ENCODE assay signal across 9 cellular contexts in the genomic region with DNA sequence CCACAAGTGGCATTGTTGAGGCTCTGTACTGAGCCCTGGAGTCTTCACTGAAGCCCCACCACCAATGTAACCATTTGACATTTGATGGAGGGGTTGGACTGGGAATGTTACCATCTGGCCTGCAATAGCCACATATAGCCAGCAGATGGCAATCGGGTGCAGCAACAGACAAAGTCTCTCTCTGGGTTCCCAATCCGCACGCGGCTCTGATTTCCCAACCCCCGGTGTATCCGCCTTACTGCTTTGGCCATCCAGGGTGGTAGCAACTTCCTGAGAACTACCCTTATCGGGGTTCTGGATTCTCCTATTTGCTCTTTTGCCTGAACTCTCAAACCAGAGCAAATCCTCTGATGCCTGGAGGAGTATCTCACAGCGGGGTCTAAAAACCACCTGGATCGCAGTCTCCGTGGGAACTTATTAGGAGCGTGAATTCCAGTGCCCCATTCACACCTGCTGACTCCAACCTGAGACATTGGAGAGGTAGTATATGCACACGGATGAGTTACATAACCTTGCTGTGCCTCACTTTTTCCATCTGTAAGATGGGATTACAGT. TPM values are rescaled to one million over a fixed set of nuclear protein-coding genes. Genes with fewer than 3 reads are reported as not detected.
DNase-seq lines count a peak whose midpoint lies in the region; ATAC-seq and TF ChIP-seq lines count a peak whose summit lies in the region.
"Had no signal": no experiment of that assay in that cellular context is flagged by ENCODE, and none has a peak within 500 bp of the region (broad histone marks: within the 10 kb centered on the region; RNA-seq: fewer than 3 reads in every experiment).

No MANE protein-coding gene starts in this region.

- peak in 1 of 2 donors; percentile 39 for TF ChIP-seq EP300 in tibial nerve (IDR thresholded peaks at IDR 0.05)

- H3K36me3 ChIP-seq in DND-41 (ENCODE audit: insufficient read depth, low read length) (no peaks in the 10 kb centered on the region), Loucy (ENCODE audit: insufficient read depth, low read length) (no peaks in the 10 kb centered on the region), RWPE2 (ENCODE audit: low read depth) (no peaks in the 10 kb centered on the region), tibial nerve (no peaks in the 10 kb centered on the region)

- peaks cover 21% of the 10 kb centered on the region for H3K27me3 ChIP-seq in DND-41 (ENCODE audit: insufficient read depth, low read length, poor library complexity)
- no peaks in the 10 kb centered on the region for H3K27me3 ChIP-seq in Loucy (ENCODE audit: insufficient read depth, low read length, poor library complexity, severe bottlenecking)
- H3K27me3 ChIP-seq in RWPE2 (ENCODE audit: insufficient read depth, poor library complexity, severe bottlenecking) = no peaks in the 10 kb centered on the region
- H3K27me3 ChIP-seq in tibial nerve = peaks cover 0 to 2% of the 10 kb centered on the region in 2 donors

- H3K27ac ChIP-seq in DND-41 (ENCODE audit: low read length) (no peak overlapping the region), RWPE2 (ENCODE audit: poor library complexity, severe bottlenecking) (no peak overlapping the region), tibial nerve (no peak overlapping the region)
- H3K27ac ChIP-seq: epithelial cell of prostate had no signal

- no peak overlapping the region for H3K4me3 ChIP-seq in DND-41 (ENCODE audit: low read depth in 1 of 2, low read length in 2 of 2)
- H3K4me3 ChIP-seq in Loucy (ENCODE audit: low read length, poor library complexity, severe bottlenecking) = no peak overlapping the region
- no peak overlapping the region for H3K4me3 ChIP-seq in RWPE2 (ENCODE audit: severe bottlenecking)
- no peak overlapping the region for H3K4me3 ChIP-seq in tibial nerve

- no peaks in the 10 kb centered on the region for H3K9me2 ChIP-seq in Loucy (replicated peaks; ENCODE audit: low read depth, low read length)

- H3F3A ChIP-seq in Loucy (ENCODE audit: low read depth) = no peaks in the 10 kb centered on the region

- no peak overlapping the region for H3K27ac Mint-ChIP-seq in osteocyte (ENCODE audit: unreplicated experiment)

- peaks cover 31% of the 10 kb centered on the region for H3K27me3 Mint-ChIP-seq in osteocyte (ENCODE audit: unreplicated experiment)

- H3K79me2 ChIP-seq in DND-41 (ENCODE audit: insufficient read depth, low read length) (no peaks in the 10 kb centered on the region), Loucy (ENCODE audit: insufficient read depth, low read length) (no peaks in the 10 kb centered on the region)

- H4K20me1 ChIP-seq in DND-41 (ENCODE audit: insufficient read depth, low read length) (no peaks in the 10 kb centered on the region), Loucy (ENCODE audit: insufficient read depth, low read length, poor library complexity, severe bottlenecking) (no peaks in the 10 kb centered on the region)

- no peaks in the 10 kb centered on the region for H3K9me3 Mint-ChIP-seq in osteocyte (ENCODE audit: unreplicated experiment)

- no peak for TF ChIP-seq POLR2A in tibial nerve (IDR thresholded peaks at IDR 0.05)

- peak; percentile 90 for ATAC-seq in DND-41 (ENCODE audit: insufficient read depth, low read depth)
- ATAC-seq in RWPE2 (ENCODE audit: low read depth) = peak; percentile 81
- no peak for ATAC-seq in GM19463 (IDR thresholded peaks at IDR 0.05; ENCODE audit: unreplicated experiment)

- peak; percentile 72 for DNase-seq in DND-41
- peak; percentile 85 for DNase-seq in RWPE2 (ENCODE audit: low spot score)
- peak; percentile 51 for DNase-seq in activated gamma-delta T cell treated with anti-CD3 and anti-CD28 coated beads, Interleukin-2, amount 50 U/mL, for 16 hours (ENCODE audit: low read depth)
- DNase-seq in globus pallidus (ENCODE audit: low spot score) = peak; percentile 45
- peak; percentile 93 for DNase-seq in osteocyte (ENCODE audit: extremely low spot score, unreplicated experiment)
- DNase-seq in tibial nerve (ENCODE audit: low spot score in 2 of 2) = peak; percentile 77 to 91

- TF ChIP-seq CTCF in DND-41 (IDR thresholded peaks at IDR 0.05; ENCODE audit: borderline replicate concordance, extremely low read depth, low read length, poor library complexity, severe bottlenecking) (peak; percentile 94), Loucy (conservative IDR thresholded peaks at IDR 0.05; ENCODE audit: low read length) (peak; percentile 95), RWPE2 (IDR thresholded peaks at IDR 0.05; ENCODE audit: poor library complexity, severe bottlenecking) (peak; percentile 99), osteocyte (IDR thresholded peaks at IDR 0.05) (peak; percentile 92), tibial nerve (IDR thresholded peaks at IDR 0.05) (peak; percentile 87 to 96 (median 92))

- 28% methylated on average over 12 of the region's 12 CpGs for whole genome bisulfite sequencing in tibial nerve, 2 donors

- no peaks in the 10 kb centered on the region for H3K9me3 ChIP-seq in DND-41 (ENCODE audit: insufficient read depth, low read length, severe bottlenecking)
- no peaks in the 10 kb centered on the region for H3K9me3 ChIP-seq in Loucy (ENCODE audit: insufficient read depth, low read depth, low read length)
- H3K9me3 ChIP-seq in RWPE2 (ENCODE audit: severe bottlenecking) = no peaks in the 10 kb centered on the region
- no peaks in the 10 kb centered on the region for H3K9me3 ChIP-seq in tibial nerve

- no peaks in the 10 kb centered on the region for H3K36me3 Mint-ChIP-seq in osteocyte (ENCODE audit: unreplicated experiment)

- no peak overlapping the region for H2AFZ ChIP-seq in DND-41 (ENCODE audit: low read depth, low read length)
- H2AFZ ChIP-seq in Loucy (ENCODE audit: low read length) = no peak overlapping the region

- H3K4me3 Mint-ChIP-seq in osteocyte (ENCODE audit: unreplicated experiment) = no peak overlapping the region

- H3K4me1 Mint-ChIP-seq in osteocyte (ENCODE audit: unreplicated experiment) = no peaks in the 10 kb centered on the region

- 0 out of 2 replicates have a peak, but pooled peaks cover 3% of the 10 kb centered on the region for H3K4me1 ChIP-seq in DND-41 (ENCODE audit: insufficient read depth, low read length)
- H3K4me1 ChIP-seq in Loucy (ENCODE audit: insufficient read depth, low read length, poor library complexity, severe bottlenecking) = no peaks in the 10 kb centered on the region
- H3K4me1 ChIP-seq in RWPE2 (ENCODE audit: insufficient read depth, poor library complexity, severe bottlenecking) = no peaks in the 10 kb centered on the region
- H3K4me1 ChIP-seq in tibial nerve = peaks cover 0 to 7% (median 0%) of the 10 kb centered on the region in 4 donors

- H3K4me2 ChIP-seq in DND-41 (ENCODE audit: insufficient read depth, low read length) (no peak overlapping the region; the same call in 1 of the 2 replicates), Loucy (ENCODE audit: low read depth, low read length, poor library complexity, severe bottlenecking) (no peak overlapping the region)

- H3K9ac ChIP-seq in DND-41 (ENCODE audit: low read depth, low read length) (no peak overlapping the region), Loucy (ENCODE audit: low read depth, low read length, poor library complexity, severe bottlenecking) (no peak overlapping the region)

RNA-seq across cellular contexts. Expression of a gene that starts 14.2 kb away (rescaled TPM):
- total RNA-seq in osteocyte (not detected in 2 replicates), tibial nerve (not detected)

RNA-seq across cellular contexts. Expression of a gene that starts 59.7 kb away (rescaled TPM):
- 58.6 and 62.0 TPM in 2 replicates for total RNA-seq in osteocyte
- total RNA-seq in tibial nerve = 10 to 100 TPM; 66.0 to 80.6 (median 73.3) TPM
